ENCODE assay signal across 30 cellular contexts in genomic region chr13:60332682-60333081, GRCh38.
"Had no signal": no experiment of that assay in that cellular context is flagged by ENCODE, and none has a peak within 500 bp of the region (broad histone marks: within the 10 kb centered on the region; RNA-seq: fewer than 3 reads in every experiment).

No MANE protein-coding gene starts in this region.

- H3K27me3 ChIP-seq: left lung, neural progenitor cell, right atrium auricular region, tibial nerve, uterus had no signal

- H3K79me2 ChIP-seq: parathyroid adenoma had no signal

- H3K27ac Mint-ChIP-seq: immature natural killer cell; mesothelial cell of epicardium; natural killer cell; nephron progenitor cell; neural progenitor cell; stimulated activated memory B cell treated with anti-CD40 and anti-IgM and Interleukin-4, amounts not matched to agents 10 μg/mL and 1 μg/mL and 100 μg/mL, for 72 hours; stimulated activated naive CD8-positive, alpha-beta T cell treated with anti-CD3 and anti-CD28 coated beads, Interleukin-15, amount 100 ng/mL, for 72 hours; type B pancreatic cell had no signal

- H3K4me1 Mint-ChIP-seq: natural killer cell; nephron progenitor cell; neural progenitor cell; stimulated activated naive CD8-positive, alpha-beta T cell treated with anti-CD3 and anti-CD28 coated beads, Interleukin-15, amount 100 ng/mL, for 72 hours had no signal

- DNase-seq: immature natural killer cell; kidney; left colon; left lung; lower lobe of right lung; mammary epithelial cell; mesenchymal stem cell; naive B cell; natural killer cell; nephron progenitor cell; occipital lobe; right lobe of liver; stimulated activated CD4-positive, alpha-beta T cell treated with anti-CD3 and anti-CD28 coated beads, Interleukin-1b, Interleukin-23, amount 100 ng/mL, for 48 hours; stimulated activated CD4-positive, alpha-beta T cell treated with anti-CD3 and anti-CD28 coated beads, Interleukin-2, amount 100 ng/mL, for 48 hours; stimulated activated CD4-positive, alpha-beta T cell treated with anti-CD3 and anti-CD28 coated beads, Interleukin-4, amount 100 ng/mL, for 4 hours; stimulated activated CD8-positive, alpha-beta memory T cell treated with anti-CD3 and anti-CD28 coated beads, Interleukin-4, amount 100 ng/mL, for 48 hours; stimulated activated naive CD4-positive, alpha-beta T cell treated with Interleukin-2 at 50 U/mL for 16 hours; stimulated activated naive CD8-positive, alpha-beta T cell treated with anti-CD3 and anti-CD28 coated beads, Interleukin-15, amount 100 ng/mL, for 72 hours; substantia nigra; uterus had no signal

- H3K27me3 Mint-ChIP-seq: stimulated activated naive CD8-positive, alpha-beta T cell treated with anti-CD3 and anti-CD28 coated beads, Interleukin-15, amount 100 ng/mL, for 72 hours; type B pancreatic cell had no signal

- H3K36me3 Mint-ChIP-seq: immature natural killer cell; naive B cell; natural killer cell; neural progenitor cell; stimulated activated memory B cell treated with anti-CD40 and anti-IgM and Interleukin-4, amounts not matched to agents 10 μg/mL and 1 μg/mL and 100 μg/mL, for 72 hours; type B pancreatic cell had no signal

- H3K4me3 Mint-ChIP-seq: immature natural killer cell; mesothelial cell of epicardium; naive B cell; natural killer cell; nephron progenitor cell; neural progenitor cell; stimulated activated memory B cell treated with anti-CD40 and anti-IgM and Interleukin-4, amounts not matched to agents 10 μg/mL and 1 μg/mL and 100 μg/mL, for 72 hours; stimulated activated naive CD8-positive, alpha-beta T cell treated with anti-CD3 and anti-CD28 coated beads, Interleukin-15, amount 100 ng/mL, for 72 hours; type B pancreatic cell had no signal

- H2AFZ ChIP-seq: parathyroid adenoma had no signal

- H3K4me3 ChIP-seq: left lung, lower lobe of right lung, neural progenitor cell, right atrium auricular region, right lobe of liver, smooth muscle cell, tibial nerve, uterus had no signal

- FAIRE-seq: islet of Langerhans, kidney had no signal

- H3K9me3 ChIP-seq: left lung, lower lobe of right lung, neutrophil, right lobe of liver, uterus had no signal

- H3K27ac ChIP-seq: left lung, lower lobe of right lung, neural progenitor cell, neutrophil, parathyroid adenoma, right atrium auricular region, right lobe of liver, tibial nerve, uterus had no signal

- H3K4me1 ChIP-seq: lower lobe of right lung, neural progenitor cell, parathyroid adenoma, right lobe of liver, uterus had no signal

- H3K4me2 ChIP-seq: neural progenitor cell, smooth muscle cell had no signal

- ATAC-seq: left colon; left lung; lower lobe of right lung; natural killer cell; right lobe of liver; stimulated activated memory B cell treated with anti-CD40 and anti-IgM and Interleukin-4, amounts not matched to agents 10 μg/mL and 1 μg/mL and 100 μg/mL, for 72 hours; stimulated activated naive CD8-positive, alpha-beta T cell treated with anti-CD3 and anti-CD28 coated beads, Interleukin-15, amount 100 ng/mL, for 72 hours had no signal

- H3K9me3 Mint-ChIP-seq: natural killer cell, neural progenitor cell had no signal

- H3K36me3 ChIP-seq: left lung, lower lobe of right lung, neural progenitor cell, neutrophil, right atrium auricular region, right lobe of liver, tibial nerve, uterus had no signal

- H3K9ac ChIP-seq: neural progenitor cell, parathyroid adenoma had no signal
